ENCODE assay signal across 1 cellular context in the genomic region with DNA sequence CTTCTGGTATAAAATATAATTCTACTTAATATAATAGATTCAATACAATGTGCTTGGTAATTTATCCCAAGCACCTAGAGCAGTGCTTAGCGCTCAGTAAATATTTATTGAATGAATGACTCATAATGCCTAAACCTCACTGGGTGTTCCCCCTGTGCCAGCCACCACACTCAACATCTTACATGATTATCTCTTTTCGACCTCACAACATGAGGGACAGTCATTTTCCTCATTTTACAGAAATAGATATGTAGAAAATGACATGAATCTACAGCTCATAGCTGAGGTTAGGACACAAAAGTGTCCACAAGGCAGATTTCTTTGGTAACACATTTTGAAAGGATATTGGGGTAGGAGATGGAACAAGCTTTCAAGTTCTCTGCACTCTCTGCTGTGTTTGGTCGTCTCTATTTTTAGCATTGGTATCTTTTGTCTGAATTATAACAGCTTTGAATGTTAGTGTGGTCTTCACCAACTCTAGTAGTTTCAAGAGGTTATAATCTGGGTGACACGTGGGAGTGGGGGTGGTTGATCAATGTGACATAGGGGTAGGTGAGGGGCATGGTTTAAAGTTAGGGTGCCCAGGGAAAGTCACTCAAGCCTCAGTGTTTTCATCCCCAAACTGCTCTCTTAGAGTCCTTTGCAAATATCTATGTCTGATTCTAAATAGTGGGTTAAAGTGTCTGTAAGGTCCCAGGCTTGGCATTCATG.
TF ChIP-seq lines count a peak whose summit lies in the region.

No MANE protein-coding gene starts in this region.

TF ChIP-seq in K562, 482 proteins besides CTCF, POLR2A, EP300 and RAD21 (continued from another document):
- TF ChIP-seq, protein P1, sequence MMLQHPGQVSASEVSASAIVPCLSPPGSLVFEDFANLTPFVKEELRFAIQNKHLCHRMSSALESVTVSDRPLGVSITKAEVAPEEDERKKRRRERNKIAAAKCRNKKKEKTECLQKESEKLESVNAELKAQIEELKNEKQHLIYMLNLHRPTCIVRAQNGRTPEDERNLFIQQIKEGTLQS (IDR thresholded peaks at IDR 0.05): peak; percentile 45
- TF ChIP-seq, protein P1 (CRISPR knock-in tag; conservative IDR thresholded peaks at IDR 0.05): no peak
- TF ChIP-seq ETV1 (tag; conservative IDR thresholded peaks at IDR 0.05; ENCODE audit: low read depth) (no peak), PHTF2 (CRISPR knock-in tag; IDR thresholded peaks at IDR 0.05) (no peak), ZNF316 (IDR thresholded peaks at IDR 0.05) (peak; percentile 32; the same call in 1 of the 2 replicates)
- TF ChIP-seq, protein P2, sequence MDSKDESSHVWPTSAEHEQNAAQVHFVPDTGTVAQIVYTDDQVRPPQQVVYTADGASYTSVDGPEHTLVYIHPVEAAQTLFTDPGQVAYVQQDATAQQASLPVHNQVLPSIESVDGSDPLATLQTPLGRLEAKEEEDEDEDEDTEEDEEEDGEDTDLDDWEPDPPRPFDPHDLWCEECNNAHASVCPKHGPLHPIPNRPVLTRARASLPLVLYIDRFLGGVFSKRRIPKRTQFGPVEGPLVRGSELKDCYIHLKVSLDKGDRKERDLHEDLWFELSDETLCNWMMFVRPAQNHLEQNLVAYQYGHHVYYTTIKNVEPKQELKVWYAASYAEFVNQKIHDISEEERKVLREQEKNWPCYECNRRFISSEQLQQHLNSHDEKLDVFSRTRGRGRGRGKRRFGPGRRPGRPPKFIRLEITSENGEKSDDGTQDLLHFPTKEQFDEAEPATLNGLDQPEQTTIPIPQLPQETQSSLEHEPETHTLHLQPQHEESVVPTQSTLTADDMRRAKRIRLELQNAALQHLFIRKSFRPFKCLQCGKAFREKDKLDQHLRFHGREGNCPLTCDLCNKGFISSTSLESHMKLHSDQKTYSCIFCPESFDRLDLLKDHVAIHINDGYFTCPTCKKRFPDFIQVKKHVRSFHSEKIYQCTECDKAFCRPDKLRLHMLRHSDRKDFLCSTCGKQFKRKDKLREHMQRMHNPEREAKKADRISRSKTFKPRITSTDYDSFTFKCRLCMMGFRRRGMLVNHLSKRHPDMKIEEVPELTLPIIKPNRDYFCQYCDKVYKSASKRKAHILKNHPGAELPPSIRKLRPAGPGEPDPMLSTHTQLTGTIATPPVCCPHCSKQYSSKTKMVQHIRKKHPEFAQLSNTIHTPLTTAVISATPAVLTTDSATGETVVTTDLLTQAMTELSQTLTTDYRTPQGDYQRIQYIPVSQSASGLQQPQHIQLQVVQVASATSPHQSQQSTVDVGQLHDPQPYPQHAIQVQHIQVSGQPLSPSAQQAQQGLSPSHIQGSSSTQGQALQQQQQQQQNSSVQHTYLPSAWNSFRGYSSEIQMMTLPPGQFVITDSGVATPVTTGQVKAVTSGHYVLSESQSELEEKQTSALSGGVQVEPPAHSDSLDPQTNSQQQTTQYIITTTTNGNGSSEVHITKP (IDR thresholded peaks at IDR 0.05; ENCODE audit: partially characterized antibody): no peak
